ENCODE assay signal across 3 cellular contexts in genomic region chr13:79283742-79284141, GRCh38.
A peak's percentile ranks its signal among the peaks of the same experiment; 100 is the strongest.
TF ChIP-seq lines count a peak whose summit lies in the region.

No MANE protein-coding gene starts in this region.

TF ChIP-seq in GM23338, 12 proteins besides CTCF, POLR2A, EP300 and RAD21 (continues in another document):
- TF ChIP-seq POLR2AphosphoS5 (IDR thresholded peaks at IDR 0.05; ENCODE audit: low read depth) (no peak), ZNF462 (CRISPR knock-in tag; IDR thresholded peaks at IDR 0.05) (no peak), ETS1 (IDR thresholded peaks at IDR 0.05) (no peak), ZNF331 (CRISPR knock-in tag; IDR thresholded peaks at IDR 0.05; ENCODE audit: low read depth) (no peak), JUNB (IDR thresholded peaks at IDR 0.05; ENCODE audit: unreplicated experiment) (no peak)

TF ChIP-seq in HEK293, 187 proteins besides CTCF, POLR2A, EP300 and RAD21:
- TF ChIP-seq PRDM1 (tag by site-specific recombination; IDR thresholded peaks at IDR 0.05): peak; percentile 98
- TF ChIP-seq ZNF610 (tag by site-specific recombination; IDR thresholded peaks at IDR 0.05; ENCODE audit: borderline replicate concordance): no peak

TF ChIP-seq in H1, 55 proteins besides CTCF, POLR2A, EP300 and RAD21:
- no peak for TF ChIP-seq NANOG (IDR thresholded peaks at IDR 0.05; ENCODE audit: insufficient read depth, low read depth, low read length, poor library complexity, severe bottlenecking)
- no peak for TF ChIP-seq HDAC6 (IDR thresholded peaks at IDR 0.05; ENCODE audit: low read depth, low read length)
- TF ChIP-seq CHD1 (IDR thresholded peaks at IDR 0.05; ENCODE audit: low read depth, low read length): no peak
- no peak for TF ChIP-seq HDAC2 (IDR thresholded peaks at IDR 0.05; ENCODE audit: borderline replicate concordance in 1 of 2, low read depth in 2 of 2, low read length in 2 of 2)
- TF ChIP-seq SP1 (IDR thresholded peaks at IDR 0.05; ENCODE audit: low read depth, low read length): no peak
- no peak for TF ChIP-seq SP4 (IDR thresholded peaks at IDR 0.05; ENCODE audit: low read length)
- no peak for TF ChIP-seq POU5F1 (IDR thresholded peaks at IDR 0.05; ENCODE audit: low read depth, low read length)
- no peak for TF ChIP-seq TEAD4 (IDR thresholded peaks at IDR 0.05; ENCODE audit: low read depth, low read length)
- no peak for TF ChIP-seq BRCA1 (IDR thresholded peaks at IDR 0.05; ENCODE audit: low read depth, low read length)
- TF ChIP-seq RXRA (IDR thresholded peaks at IDR 0.05; ENCODE audit: insufficient read depth, low read depth, low read length): no peak
- TF ChIP-seq USF2 (IDR thresholded peaks at IDR 0.05; ENCODE audit: low read length): no peak
- TF ChIP-seq ATF2 (IDR thresholded peaks at IDR 0.05; ENCODE audit: low read length): no peak
- TF ChIP-seq EGR1 (IDR thresholded peaks at IDR 0.05; ENCODE audit: borderline replicate concordance, low read depth, low read length): no peak
